8 cellular contexts compared by ENCODE assay signal in genomic region chr7:139776486-139777303, GRCh38. TPM values are rescaled to one million over a fixed set of nuclear protein-coding genes. Genes with fewer than 3 reads are reported as not detected.
A peak's percentile ranks its signal among the peaks of the same experiment; 100 is the strongest.
DNase-seq lines count a peak whose midpoint lies in the region; ATAC-seq and TF ChIP-seq lines count a peak whose summit lies in the region.

No MANE protein-coding gene starts in this region.

- peak overlapping the region; percentile 84 for H3K4me3 ChIP-seq in WERI-Rb-1 (ENCODE audit: low read depth, low read length)
- peak overlapping the region; percentile 83 for H3K4me3 ChIP-seq in ectodermal cell (ENCODE audit: insufficient read depth, low read depth, low read length)
- H3K4me3 ChIP-seq in subcutaneous abdominal adipose tissue (ENCODE audit: low read depth in 1 of 5, low read length in 5 of 5), result peak overlapping the region; percentile 83 to 96 (median 94)

- no peak for ATAC-seq in HG03521 (IDR thresholded peaks at IDR 0.05; ENCODE audit: unreplicated experiment)

- H3K9ac ChIP-seq in subcutaneous abdominal adipose tissue (ENCODE audit: low read length in 5 of 5), result peak overlapping the region; percentile 85 to 96 (median 92)

- H3K27ac ChIP-seq in WERI-Rb-1 (peak overlapping the region; percentile 91), ectodermal cell (ENCODE audit: insufficient read depth, low read depth, low read length, poor library complexity, severe bottlenecking) (no peak overlapping the region), subcutaneous abdominal adipose tissue (ENCODE audit: low read depth, low read length) (peak overlapping the region; percentile 96)

- no peaks in the 10 kb centered on the region for H3K4me1 ChIP-seq in ectodermal cell (ENCODE audit: control insufficient read depth, insufficient read depth, low read length)
- H3K4me1 ChIP-seq in subcutaneous abdominal adipose tissue (ENCODE audit: control insufficient read depth in 5 of 5, insufficient read depth in 5 of 5, low read length in 5 of 5), result peaks cover 2 to 43% (median 38%) of the 10 kb centered on the region in 5 donors

- no peaks in the 10 kb centered on the region for H3K9me3 ChIP-seq in WERI-Rb-1 (ENCODE audit: severe bottlenecking)
- H3K9me3 ChIP-seq in ectodermal cell (ENCODE audit: control insufficient read depth, low read length), result no peaks in the 10 kb centered on the region
- H3K9me3 ChIP-seq in subcutaneous abdominal adipose tissue (ENCODE audit: control insufficient read depth in 5 of 5, low read length in 5 of 5), result no peaks in the 10 kb centered on the region

- DNase-seq in NCI-H1417 (lab: John Stamatoyannopoulos, UW) (peak; percentile 29 to 83 (median 79)), NCI-H1417 treated with DMSO at 0.1 percent for 48 hours (lab: John Stamatoyannopoulos, UW) (no peak), LHCN-M2 (ENCODE audit: low read depth) (peak; percentile 46), WERI-Rb-1 (peak; percentile 26), lung microvascular endothelial cell (ENCODE audit: low read depth in 2 of 2) (peak; percentile 51 to 63)

- 2 to 3% methylated on average over 39 to 40 of the region's 40 CpGs for WGBS in ectodermal cell, 2 experiments

- no peak for TF ChIP-seq CTCF in WERI-Rb-1 (IDR thresholded peaks at IDR 0.05; ENCODE audit: low read depth, low read length)

- H3K36me3 ChIP-seq in WERI-Rb-1 (peaks cover 26% of the 10 kb centered on the region), ectodermal cell (ENCODE audit: control insufficient read depth, insufficient read depth, low read length) (no peaks in the 10 kb centered on the region), subcutaneous abdominal adipose tissue (ENCODE audit: control insufficient read depth in 5 of 5, insufficient read depth in 5 of 5, low read length in 5 of 5) (peaks cover 0 to 3% (median 0%) of the 10 kb centered on the region in 5 donors)

- H3K27me3 ChIP-seq in WERI-Rb-1 (ENCODE audit: insufficient read depth, low read depth, severe bottlenecking) (no peaks in the 10 kb centered on the region), ectodermal cell (ENCODE audit: control insufficient read depth, insufficient read depth, low read length, poor library complexity, severe bottlenecking) (peaks cover 31% of the 10 kb centered on the region), subcutaneous abdominal adipose tissue (ENCODE audit: control insufficient read depth in 5 of 5, insufficient read depth in 4 of 5, low read length in 5 of 5) (no peaks in the 10 kb centered on the region)

RNA-seq across cellular contexts. Expression of gene HIPK2, which starts 1.1 kb away (rescaled TPM):
- total RNA-seq in LHCN-M2 (2014; rRNA removed) (50.9 and 61.3 TPM in 2 replicates), lung microvascular endothelial cell (7.8 and 10.9 TPM in 2 replicates)
- 31.7 TPM for polyA plus RNA-seq in LHCN-M2 (2012)
- polyA plus RNA-seq in ectodermal cell (2013, experiment 1 of 4), result 27.8 TPM
- polyA plus RNA-seq in ectodermal cell (2013, experiment 2 of 4), result 35.1 TPM
- polyA plus RNA-seq in ectodermal cell (2013, experiment 3 of 4), result 17.8 TPM
- polyA plus RNA-seq in ectodermal cell (2013, experiment 4 of 4), result 23.5 TPM

RNA-seq across cellular contexts. Expression of gene TBXAS1, which starts 52.4 kb away (rescaled TPM):
- 7.2 and 8.4 TPM in 2 replicates for total RNA-seq in LHCN-M2 (2014; rRNA removed)
- polyA plus RNA-seq in LHCN-M2 (2012), result 3.4 TPM
- 2.6 TPM for polyA plus RNA-seq in ectodermal cell (2013, experiment 1 of 4)
- 3.1 TPM for polyA plus RNA-seq in ectodermal cell (2013, experiment 2 of 4)
- 1.0 TPM for polyA plus RNA-seq in ectodermal cell (2013, experiment 3 of 4)
- polyA plus RNA-seq in ectodermal cell (2013, experiment 4 of 4), result 0.77 TPM
- total RNA-seq in lung microvascular endothelial cell, result 0.20 and 1.1 TPM in 2 replicates
